ENCODE assay signal across 8 cellular contexts in genomic region chr5:61408476-61409168, GRCh38.
DNase-seq lines count a peak whose midpoint lies in the region; ATAC-seq and TF ChIP-seq lines count a peak whose summit lies in the region.

No MANE protein-coding gene starts in this region.

- peak; percentile 87 for DNase-seq in NCI-H1694 (lab: John Stamatoyannopoulos, UW)
- DNase-seq in T-helper 1 cell = peak; percentile 94 to 98 (median 96)
- DNase-seq in amniotic epithelial cell (ENCODE audit: low read depth) = peak; percentile 99
- DNase-seq in cardiac septum (ENCODE audit: low spot score) = peak; percentile 100
- DNase-seq in tibial nerve (ENCODE audit: low spot score in 2 of 2) = peak; percentile 98 to 99

- 0% methylated on average over 28 of the region's 28 CpGs for WGBS in tibial nerve, 2 donors

- TF ChIP-seq EP300 in tibial nerve (IDR thresholded peaks at IDR 0.05) = peak; percentile 99

- peak overlapping the region; percentile 38 for H2AFZ ChIP-seq in parathyroid adenoma

- ATAC-seq in GM18499 (IDR thresholded peaks at IDR 0.05; ENCODE audit: insufficient read depth, unreplicated experiment) (peak; percentile 81), HG02943 (IDR thresholded peaks at IDR 0.05; ENCODE audit: low read depth, unreplicated experiment) (peak; percentile 99)

- H3K36me3 ChIP-seq in parathyroid adenoma (ENCODE audit: control insufficient read depth, insufficient read depth, low read length) (no peaks in the 10 kb centered on the region), tibial nerve (no peaks in the 10 kb centered on the region)

- H3K9ac ChIP-seq in parathyroid adenoma = no peak overlapping the region

- H3K9me3 ChIP-seq in parathyroid adenoma (ENCODE audit: control insufficient read depth, low read length) (no peaks in the 10 kb centered on the region), tibial nerve (no peaks in the 10 kb centered on the region)

- no peak for TF ChIP-seq POLR2A in tibial nerve (IDR thresholded peaks at IDR 0.05)

- H3K27ac ChIP-seq in parathyroid adenoma = peak overlapping the region; percentile 60
- H3K27ac ChIP-seq in tibial nerve = peak overlapping the region; percentile 13 to 84 (median 58)

- intact Hi-C loops in cardiac septum (cut with DNase I) = loop anchor here (2.0 to 10.0 kb wide), 4 partner anchors 78 to 256 kb away; partner anchors contain the start of gene SMIM15

- TF ChIP-seq CTCF in parathyroid adenoma (IDR thresholded peaks at IDR 0.05) (no peak), tibial nerve (IDR thresholded peaks at IDR 0.05) (no peak)

- peaks cover 7% of the 10 kb centered on the region for H3K4me1 ChIP-seq in parathyroid adenoma
- H3K4me1 ChIP-seq in tibial nerve = peaks cover 0 to 52% (median 17%) of the 10 kb centered on the region in 4 donors

- H3K27me3 ChIP-seq in parathyroid adenoma (ENCODE audit: control insufficient read depth, insufficient read depth, low read length) = no peaks in the 10 kb centered on the region
- no peaks in the 10 kb centered on the region for H3K27me3 ChIP-seq in tibial nerve

- H3K4me3 ChIP-seq in parathyroid adenoma (ENCODE audit: low read depth, low read length) = peak overlapping the region; percentile 43
- peak overlapping the region in 2 of 4 donors; percentile 14 to 22 for H3K4me3 ChIP-seq in tibial nerve

- H3K79me2 ChIP-seq in parathyroid adenoma = peaks cover 39% of the 10 kb centered on the region

- H3K4me2 ChIP-seq in parathyroid adenoma (ENCODE audit: low read length) = peak overlapping the region; percentile 77
